ENCODE assay signal across 9 cellular contexts in the genomic region with DNA sequence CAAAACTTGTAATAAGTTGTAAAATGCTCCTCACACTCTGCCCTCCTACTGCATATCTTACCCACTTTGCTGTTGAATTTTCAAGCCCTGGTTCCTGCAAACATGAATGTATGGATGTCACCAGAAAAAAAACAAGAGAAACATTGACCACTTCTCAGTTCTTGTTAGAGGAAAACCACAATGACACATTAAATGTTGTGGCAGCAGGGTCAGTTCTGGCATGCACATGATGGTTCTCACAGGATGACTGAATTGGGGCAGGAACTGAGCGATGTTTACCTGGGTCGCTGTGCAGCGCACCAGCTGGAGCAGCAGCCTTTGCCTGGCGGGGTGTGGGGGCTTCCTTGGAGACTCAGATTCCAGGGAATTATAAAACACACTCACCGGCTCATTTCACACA. TPM values are rescaled to one million over a fixed set of nuclear protein-coding genes. Genes with fewer than 3 reads are reported as not detected.
A peak's percentile ranks its signal among the peaks of the same experiment; 100 is the strongest.
DNase-seq lines count a peak whose midpoint lies in the region; ATAC-seq and TF ChIP-seq lines count a peak whose summit lies in the region.
"Had no signal": no experiment of that assay in that cellular context is flagged by ENCODE, and none has a peak within 500 bp of the region (broad histone marks: within the 10 kb centered on the region; RNA-seq: fewer than 3 reads in every experiment).

No MANE protein-coding gene starts in this region.

- H3K4me1 ChIP-seq in fibroblast of lung (ENCODE audit: control insufficient read depth, extremely low read depth, insufficient read depth, low read length): no peaks in the 10 kb centered on the region

- H3K36me3 ChIP-seq in fibroblast of lung (ENCODE audit: control insufficient read depth, insufficient read depth, low read length): no peaks in the 10 kb centered on the region

- no peak overlapping the region for H2AFZ ChIP-seq in fibroblast of lung (ENCODE audit: low read length)

- peaks cover 6% of the 10 kb centered on the region for H3K27me3 ChIP-seq in fibroblast of lung (ENCODE audit: control insufficient read depth, insufficient read depth, low read length)

- H3K4me2 ChIP-seq in fibroblast of lung (ENCODE audit: extremely low read depth, insufficient read depth, low read length): no peak overlapping the region

- intact Hi-C loops in cardiac septum (cut with DNase I): no loop called here

- ATAC-seq in GM21619 (IDR thresholded peaks at IDR 0.05; ENCODE audit: unreplicated experiment): peak; percentile 83

- DNase-seq in CD1c-positive myeloid dendritic cell (ENCODE audit: extremely low spot score): peak; percentile 73
- DNase-seq in MV-4-11 (lab: John Stamatoyannopoulos, UW): peak; percentile 90
- DNase-seq in fibroblast of lung (ENCODE audit: low read depth in 2 of 2): peak; percentile 26 to 82
- no peak for DNase-seq in stimulated activated CD4-positive, alpha-beta T cell treated with anti-CD3 and anti-CD28 coated beads, Interleukin-12 subunit alpha, Interleukin-12 subunit beta, amount 100 ng/mL, for 4 hours
- DNase-seq in cardiac septum (ENCODE audit: low spot score): no peak
- no peak for DNase-seq in iPS-NIHi7 (ENCODE audit: extremely low spot score)
- no peak for DNase-seq in GM13976 (ENCODE audit: low spot score)
- DNase-seq: naive B cell had no signal

- H3K9me3 ChIP-seq in fibroblast of lung (ENCODE audit: control insufficient read depth, insufficient read depth, low read depth, low read length): no peaks in the 10 kb centered on the region

- no peak overlapping the region for H3K9ac ChIP-seq in fibroblast of lung (ENCODE audit: insufficient read depth, low read length)

- no peaks in the 10 kb centered on the region for H4K20me1 ChIP-seq in fibroblast of lung (ENCODE audit: control insufficient read depth, extremely low read depth, insufficient read depth, low read length)

- no peaks in the 10 kb centered on the region for H3K79me2 ChIP-seq in fibroblast of lung (ENCODE audit: control insufficient read depth, insufficient read depth, low read length)

- TF ChIP-seq CTCF in fibroblast of lung (conservative IDR thresholded peaks at IDR 0.05 in 1 of 2, IDR thresholded peaks at IDR 0.05 in 1 of 2; ENCODE audit: low read depth in 1 of 2, low read length in 2 of 2) (no peak), GM13976 (IDR thresholded peaks at IDR 0.05; ENCODE audit: borderline replicate concordance, control extremely low read depth, extremely low read depth, insufficient read depth, missing control alignments) (no peak)

- no peak overlapping the region for H3K4me3 ChIP-seq in fibroblast of lung (replicated peaks in 1 of 4; ENCODE audit: control extremely low read depth in 1 of 4, insufficient read depth in 1 of 4, low read depth in 3 of 4, low read length in 4 of 4)

- no peak overlapping the region for H3K27ac ChIP-seq in fibroblast of lung (ENCODE audit: insufficient read depth, low read length)

- in situ Hi-C loops in GM13976 (cut with MboI; ENCODE audit: low sequenced_read_pairs, unreplicated experiment): loop anchor here (5.0 to 25.0 kb wide), 2 partner anchors 300 to 750 kb away; no protein-coding TSS in a partner anchor

RNA-seq across cellular contexts. Expression of a gene that starts 14.0 kb away (rescaled TPM):
- total RNA-seq in fibroblast of lung: 12.3 and 19.0 TPM in 2 replicates
- 9.4 and 14.1 TPM in 2 replicates for polyA plus RNA-seq in fibroblast of lung
- 7.1 and 8.0 TPM in 2 replicates for polyA plus RNA-seq in fibroblast of lung (2012)
- polyA minus RNA-seq in fibroblast of lung (ENCODE audit: low replicate concordance): 28.3 and 55.3 TPM in 2 replicates
- 20.3 TPM for total RNA-seq in cardiac septum

RNA-seq across cellular contexts. Expression of a gene that starts 26.4 kb away (rescaled TPM):
- total RNA-seq in fibroblast of lung: 11.6 and 18.7 TPM in 2 replicates
- polyA plus RNA-seq in fibroblast of lung: 9.6 and 10.1 TPM in 2 replicates
- 9.8 and 10.1 TPM in 2 replicates for polyA plus RNA-seq in fibroblast of lung (2012)
- 0.12 and 6.6 TPM in 2 replicates for polyA minus RNA-seq in fibroblast of lung (ENCODE audit: low replicate concordance)
- 11.2 TPM for total RNA-seq in cardiac septum

Comparison
In these comparisons a context has a peak if more than half of its experiments do, and no peak if none do; other contexts are left out.
1. DNase-seq: peak in CD1c-positive myeloid dendritic cell (single experiment), MV-4-11 (single experiment) and fibroblast of lung (2 of 2); none in stimulated activated CD4-positive, alpha-beta T cell treated with anti-CD3 and anti-CD28 coated beads, Interleukin-12 subunit alpha, Interleukin-12 subunit beta, amount 100 ng/mL, for 4 hours (single experiment), cardiac septum (single experiment), iPS-NIHi7 (single experiment) and GM13976 (single experiment).